In genomic region chr20:57291003-57291402, GRCh38 we compare ENCODE assay signal across 28 cellular contexts. TPM values are rescaled to one million over a fixed set of nuclear protein-coding genes. Genes with fewer than 3 reads are reported as not detected.
DNase-seq lines count a peak whose midpoint lies in the region; ATAC-seq, FAIRE-seq and TF ChIP-seq lines count a peak whose summit lies in the region.
"Had no signal": no experiment of that assay in that cellular context is flagged by ENCODE, and none has a peak within 500 bp of the region (broad histone marks: within the 10 kb centered on the region; RNA-seq: fewer than 3 reads in every experiment).

No MANE protein-coding gene starts in this region.

- H3K9ac ChIP-seq in HepG2 (ENCODE audit: insufficient read depth, low read depth, low read length) = no peak overlapping the region

- peaks cover 4% of the 10 kb centered on the region for H3K4me1 ChIP-seq in HepG2 (ENCODE audit: insufficient read depth, low read length)
- H3K4me1 ChIP-seq in right lobe of liver = no peaks in the 10 kb centered on the region
- no peaks in the 10 kb centered on the region for H3K4me1 ChIP-seq in PC-9 (replicated peaks; ENCODE audit: insufficient read depth)
- no peaks in the 10 kb centered on the region for H3K4me1 ChIP-seq in foreskin keratinocyte
- no peaks in the 10 kb centered on the region for H3K4me1 ChIP-seq in naive thymus-derived CD4-positive, alpha-beta T cell (ENCODE audit: control insufficient read depth in 2 of 2, insufficient read depth in 2 of 2, low read length in 2 of 2)
- H3K4me1 ChIP-seq: gastrocnemius medialis had no signal

- H4K20me1 ChIP-seq in HepG2 (ENCODE audit: insufficient read depth, low read length) (no peaks in the 10 kb centered on the region), PC-9 (ENCODE audit: insufficient read depth) (no peaks in the 10 kb centered on the region)

- DNase-seq in HepG2 (ENCODE audit: low spot score) = no peak
- no peak for DNase-seq in right lobe of liver
- no peak for DNase-seq in PC-9
- DNase-seq in foreskin keratinocyte = no peak
- DNase-seq in NCI-H2107 (lab: John Stamatoyannopoulos, UW) = no peak
- no peak for DNase-seq in stimulated activated effector memory CD8-positive, alpha-beta T cell treated with anti-CD3 and anti-CD28 coated beads, Interleukin-12 subunit alpha, Interleukin-12 subunit beta, amount 100 ng/mL, for 72 hours (ENCODE audit: low spot score in 2 of 2)
- DNase-seq in NOMO-1 treated with dmso at 0.1 percent for 144 hours (lab: John Stamatoyannopoulos, UW; ENCODE audit: unreplicated experiment) = no peak
- DNase-seq in naive thymus-derived CD4-positive, alpha-beta T cell = no peak
- DNase-seq: ACHN; activated CD4-positive, alpha-beta T cell treated with anti-CD3 and anti-CD28 coated beads for 4 hours; C1 segment of cervical spinal cord; gastrocnemius medialis; GF-D8; left ventricle myocardium inferior; MV-4-11; NCI-H1930; OCI-M1; retina; stimulated activated CD4-positive, alpha-beta T cell treated with anti-CD3 and anti-CD28 coated beads, Interleukin-12 subunit alpha, Interleukin-12 subunit beta, amount 100 ng/mL, for 4 hours; stimulated activated CD8-positive, alpha-beta memory T cell treated with anti-CD3 and anti-CD28 coated beads, Interleukin-4, amount 100 ng/mL, for 48 hours had no signal

- no peak overlapping the region for H3K4me3 Mint-ChIP-seq in stimulated activated effector memory CD8-positive, alpha-beta T cell treated with anti-CD3 and anti-CD28 coated beads, Interleukin-12 subunit alpha, Interleukin-12 subunit beta, amount 100 ng/mL, for 72 hours
- no peak overlapping the region for H3K4me3 Mint-ChIP-seq in naive thymus-derived CD4-positive, alpha-beta T cell

- H3K4me3 ChIP-seq in HepG2 (replicated peaks in 1 of 3; ENCODE audit: insufficient read depth in 1 of 3, low read depth in 2 of 3, low read length in 3 of 3) (no peak overlapping the region), right lobe of liver (no peak overlapping the region), PC-9 (no peak overlapping the region)
- no peak overlapping the region for H3K4me3 ChIP-seq in naive thymus-derived CD4-positive, alpha-beta T cell (ENCODE audit: low read length)
- H3K4me3 ChIP-seq: gastrocnemius medialis, left ventricle myocardium inferior, SJSA1, vagina had no signal

- CTCF ChIA-PET in HepG2 (lab: Yijun Ruan, JAX; ENCODE audit: low intra/inter-chr PET ratio, low total read pairs) (interaction anchor here (1.2 kb wide), 1 partner anchor 55 kb away, joined by 3 read pairs; no protein-coding TSS in a partner anchor), PC-9 (lab: Charles Lee) (no interaction called here)
- CTCF ChIA-PET in naive thymus-derived CD4-positive, alpha-beta T cell (lab: Charles Lee) = no interaction called here

- no peak for TF ChIP-seq RAD21 in HepG2 (CRISPR knock-in tag; IDR thresholded peaks at IDR 0.05)

- H2AFZ ChIP-seq in HepG2 (ENCODE audit: low read length) (no peak overlapping the region), PC-9 (no peak overlapping the region)

- no peak for TF ChIP-seq EP300 in HepG2 (IDR thresholded peaks at IDR 0.05; ENCODE audit: low read depth in 2 of 2, low read length in 2 of 2)
- TF ChIP-seq EP300 in HepG2 (CRISPR knock-in tag; IDR thresholded peaks at IDR 0.05; ENCODE audit: borderline replicate concordance) = no peak

- no peaks in the 10 kb centered on the region for H3F3A ChIP-seq in PC-9 (ENCODE audit: insufficient read depth, low read depth)

- ATAC-seq in HepG2 (peak; percentile 77), right lobe of liver (no peak), foreskin keratinocyte (peak; percentile 64)
- ATAC-seq in stimulated activated effector memory CD8-positive, alpha-beta T cell treated with anti-CD3 and anti-CD28 coated beads, Interleukin-12 subunit alpha, Interleukin-12 subunit beta, amount 100 ng/mL, for 72 hours = no peak
- ATAC-seq in naive thymus-derived CD4-positive, alpha-beta T cell = no peak
- ATAC-seq: gastrocnemius medialis had no signal

- H3K27ac ChIP-seq in HepG2 (ENCODE audit: extremely low read length, insufficient read depth, low read length) = no peak overlapping the region
- H3K27ac ChIP-seq in right lobe of liver = no peak overlapping the region
- H3K27ac ChIP-seq in PC-9 = no peak overlapping the region
- H3K27ac ChIP-seq in foreskin keratinocyte = no peak overlapping the region
- H3K27ac ChIP-seq in naive thymus-derived CD4-positive, alpha-beta T cell (ENCODE audit: low read depth, low read length) = no peak overlapping the region
- H3K27ac ChIP-seq: epithelial cell of prostate, gastrocnemius medialis, left ventricle myocardium inferior, SJSA1, vagina had no signal

- TF ChIP-seq POLR2A in HepG2 (IDR thresholded peaks at IDR 0.05; ENCODE audit: insufficient read depth in 1 of 2, low read depth in 2 of 2, low read length in 2 of 2) (no peak), right lobe of liver (IDR thresholded peaks at IDR 0.05) (no peak)

- no peaks in the 10 kb centered on the region for H3K9me3 Mint-ChIP-seq in stimulated activated effector memory CD8-positive, alpha-beta T cell treated with anti-CD3 and anti-CD28 coated beads, Interleukin-12 subunit alpha, Interleukin-12 subunit beta, amount 100 ng/mL, for 72 hours
- H3K9me3 Mint-ChIP-seq in naive thymus-derived CD4-positive, alpha-beta T cell = peaks cover 0 to 2% (median 0%) of the 10 kb centered on the region in 11 donors

- in situ Hi-C loops in HepG2 (cut with HindIII; ENCODE audit: extremely low pct_ligation_motif_present, low pct_unique_long_range_greater_than_20kb) = no loop called here

- H3K36me3 ChIP-seq in HepG2 (replicated peaks in 1 of 2; ENCODE audit: control insufficient read depth in 1 of 2, insufficient read depth in 2 of 2, low read length in 2 of 2) (no peaks in the 10 kb centered on the region), right lobe of liver (no peaks in the 10 kb centered on the region), PC-9 (ENCODE audit: low read depth) (no peaks in the 10 kb centered on the region)
- no peaks in the 10 kb centered on the region for H3K36me3 ChIP-seq in naive thymus-derived CD4-positive, alpha-beta T cell (ENCODE audit: control insufficient read depth in 2 of 3, insufficient read depth in 3 of 3, low read length in 3 of 3)
- H3K36me3 ChIP-seq: gastrocnemius medialis, left ventricle myocardium inferior, SJSA1, vagina had no signal

- no peaks in the 10 kb centered on the region for H3K79me2 ChIP-seq in HepG2 (ENCODE audit: insufficient read depth, low read length)
- no peaks in the 10 kb centered on the region for H3K79me2 ChIP-seq in PC-9 (ENCODE audit: low read depth)

- intact Hi-C loops in HepG2 (cut with micrococcal nuclease; ENCODE audit: unreplicated experiment) (no loop called here), right lobe of liver (cut with DNase I) (no loop called here), PC-9 (cut with micrococcal nuclease; ENCODE audit: unreplicated experiment) (no loop called here)
- intact Hi-C loops in naive thymus-derived CD4-positive, alpha-beta T cell (cut with micrococcal nuclease) = no loop called here

- POLR2A ChIA-PET in HepG2 (lab: Yijun Ruan, JAX) (no interaction called here), PC-9 (lab: Charles Lee; ENCODE audit: unreplicated experiment) (no interaction called here)
- POLR2A ChIA-PET in naive thymus-derived CD4-positive, alpha-beta T cell (lab: Charles Lee) = no interaction called here

- H3K4me2 ChIP-seq in HepG2 (ENCODE audit: low read depth, low read length) = no peak overlapping the region
- H3K4me2 ChIP-seq in PC-9 = no peak overlapping the region

- no peak overlapping the region for H3K27ac Mint-ChIP-seq in stimulated activated effector memory CD8-positive, alpha-beta T cell treated with anti-CD3 and anti-CD28 coated beads, Interleukin-12 subunit alpha, Interleukin-12 subunit beta, amount 100 ng/mL, for 72 hours
- H3K27ac Mint-ChIP-seq in naive thymus-derived CD4-positive, alpha-beta T cell = no peak overlapping the region

- H3K4me1 Mint-ChIP-seq in stimulated activated effector memory CD8-positive, alpha-beta T cell treated with anti-CD3 and anti-CD28 coated beads, Interleukin-12 subunit alpha, Interleukin-12 subunit beta, amount 100 ng/mL, for 72 hours = no peaks in the 10 kb centered on the region
- H3K4me1 Mint-ChIP-seq in naive thymus-derived CD4-positive, alpha-beta T cell = peaks cover 0 to 3% (median 0%) of the 10 kb centered on the region in 7 donors

- H3K27me3 ChIP-seq in HepG2 (ENCODE audit: control insufficient read depth in 1 of 2, insufficient read depth in 2 of 2, low read length in 2 of 2) = peaks cover 19 to 82% of the 10 kb centered on the region in 2 experiments
- no peaks in the 10 kb centered on the region for H3K27me3 ChIP-seq in right lobe of liver
- H3K27me3 ChIP-seq in PC-9 (ENCODE audit: insufficient read depth, low read depth) = peaks cover 71% of the 10 kb centered on the region
- H3K27me3 ChIP-seq in foreskin keratinocyte = peaks cover 97% of the 10 kb centered on the region
- no peaks in the 10 kb centered on the region for H3K27me3 ChIP-seq in naive thymus-derived CD4-positive, alpha-beta T cell (ENCODE audit: control insufficient read depth in 2 of 2, insufficient read depth in 2 of 2, low read length in 2 of 2)
- H3K27me3 ChIP-seq: vagina had no signal

- H3K9me2 ChIP-seq in PC-9 (ENCODE audit: insufficient read depth) = no peaks in the 10 kb centered on the region

- peaks cover 32 to 86% (median 62%) of the 10 kb centered on the region in 5 donors for H3K27me3 Mint-ChIP-seq in naive thymus-derived CD4-positive, alpha-beta T cell

- no peak for FAIRE-seq in HepG2 (lab: Jason Lieb, UNC)
- FAIRE-seq: GM12892 had no signal

- BruUV-seq in HepG2 (replicated peaks; lab: Mats Ljungman, UMichigan) (no TSS peak), PC-9 (replicated peaks; lab: Mats Ljungman, UMichigan) (no TSS peak)

- no peaks in the 10 kb centered on the region for H3K9me3 ChIP-seq in HepG2 (ENCODE audit: low read length)
- H3K9me3 ChIP-seq in right lobe of liver = no peaks in the 10 kb centered on the region
- no peaks in the 10 kb centered on the region for H3K9me3 ChIP-seq in PC-9 (ENCODE audit: insufficient read depth, low read depth)
- no peaks in the 10 kb centered on the region for H3K9me3 ChIP-seq in naive thymus-derived CD4-positive, alpha-beta T cell (ENCODE audit: control insufficient read depth in 2 of 3, low read length in 3 of 3)
- H3K9me3 ChIP-seq: gastrocnemius medialis, left ventricle myocardium inferior, SJSA1, vagina had no signal

- TF ChIP-seq CTCF in HepG2 (CRISPR knock-in tag; IDR thresholded peaks at IDR 0.05) (peak; percentile 52), right lobe of liver (IDR thresholded peaks at IDR 0.05) (no peak), PC-9 (conservative IDR thresholded peaks at IDR 0.05) (peak; percentile 41; the same call in 1 of the 2 replicates), foreskin keratinocyte (conservative IDR thresholded peaks at IDR 0.05) (peak; percentile 52)

- H3K36me3 Mint-ChIP-seq in stimulated activated effector memory CD8-positive, alpha-beta T cell treated with anti-CD3 and anti-CD28 coated beads, Interleukin-12 subunit alpha, Interleukin-12 subunit beta, amount 100 ng/mL, for 72 hours = no peaks in the 10 kb centered on the region
- H3K36me3 Mint-ChIP-seq in naive thymus-derived CD4-positive, alpha-beta T cell = no peaks in the 10 kb centered on the region

- WGBS in HepG2 (ENCODE audit: low lambda C conversion rate) = 2% methylated on average over 10 of the region's 10 CpGs
- WGBS in right lobe of liver (ENCODE audit: insufficient coverage, low coverage, low lambda C conversion rate, missing lambda C conversion rate) = 47% methylated on average over 10 of the region's 10 CpGs

RNA-seq across cellular contexts. Expression of gene BMP7, which starts 24.6 kb away (rescaled TPM):
- not detected in 2 replicates for total RNA-seq in HepG2 (2016; rRNA removed; fragmentation: Illumina TruSeq; extraction: Trizol)
- total RNA-seq in HepG2 (2016; cell fraction: cytosol; rRNA removed; fragmentation: Illumina TruSeq; extraction: Trizol; ENCODE audit: low read depth) = not detected in 2 replicates
- total RNA-seq in HepG2 (2016; cell fraction: insoluble cytoplasmic fraction; rRNA removed; fragmentation: Illumina TruSeq; extraction: Trizol) = not detected in 2 replicates
- not detected in 2 replicates for total RNA-seq in HepG2 (2016; cell fraction: membrane; rRNA removed; fragmentation: Illumina TruSeq; extraction: Trizol)
- not detected in 2 replicates for total RNA-seq in HepG2 (2016; cell fraction: nucleus; rRNA removed; fragmentation: Illumina TruSeq; extraction: Trizol)
- not detected in 2 replicates for polyA plus RNA-seq in HepG2 (2011; rRNA removed)
- polyA plus RNA-seq in HepG2 (2011; cell fraction: cytosol; rRNA removed) = not detected in 2 replicates
- polyA plus RNA-seq in HepG2 (2011; cell fraction: nucleus; rRNA removed) = not detected in 2 replicates
- polyA plus RNA-seq in HepG2 (2012) = not detected in 2 replicates
- not detected in 2 replicates for polyA plus RNA-seq in HepG2 (2016; cell fraction: cytosol; fragmentation: Illumina TruSeq; extraction: Trizol; ENCODE audit: low read depth)
- polyA plus RNA-seq in HepG2 (2016; cell fraction: insoluble cytoplasmic fraction; fragmentation: Illumina TruSeq; extraction: Trizol; ENCODE audit: low read depth) = not detected in 2 replicates
- not detected in 2 replicates for polyA plus RNA-seq in HepG2 (2016; cell fraction: membrane; fragmentation: Illumina TruSeq; extraction: Trizol; ENCODE audit: low read depth)
- not detected in 2 replicates for polyA plus RNA-seq in HepG2 (2016; cell fraction: nucleus; fragmentation: Illumina TruSeq; extraction: Trizol; ENCODE audit: insufficient read depth, low read depth)
- not detected in 2 replicates for polyA minus RNA-seq in HepG2 (2011; rRNA and poly(A)+ RNA removed; ENCODE audit: low replicate concordance)
- not detected in 2 replicates for polyA minus RNA-seq in HepG2 (2011; cell fraction: cytosol; rRNA and poly(A)+ RNA removed)
- not detected in 2 replicates for polyA minus RNA-seq in HepG2 (2011; cell fraction: nucleus; rRNA and poly(A)+ RNA removed)
- total RNA-seq in right lobe of liver = not detected
- 0.13 and 0.60 TPM in 2 replicates for total RNA-seq in PC-9 (2021)
- not detected in 2 replicates for total RNA-seq in foreskin keratinocyte
- not detected in 2 replicates for polyA plus RNA-seq in foreskin keratinocyte
- not detected for total RNA-seq in naive thymus-derived CD4-positive, alpha-beta T cell
- polyA plus RNA-seq in naive thymus-derived CD4-positive, alpha-beta T cell = not detected
- total RNA-seq: dermis microvascular lymphatic vessel endothelial cell, mononuclear cell, SJSA1 had no signal

RNA-seq across cellular contexts. Expression of gene SPO11, which starts 38.6 kb away (rescaled TPM):
- total RNA-seq in HepG2 (2016; rRNA removed; fragmentation: Illumina TruSeq; extraction: Trizol) = not detected in 2 replicates
- not detected in 2 replicates for total RNA-seq in HepG2 (2016; cell fraction: cytosol; rRNA removed; fragmentation: Illumina TruSeq; extraction: Trizol; ENCODE audit: low read depth)
- total RNA-seq in HepG2 (2016; cell fraction: insoluble cytoplasmic fraction; rRNA removed; fragmentation: Illumina TruSeq; extraction: Trizol) = not detected in 2 replicates
- total RNA-seq in HepG2 (2016; cell fraction: membrane; rRNA removed; fragmentation: Illumina TruSeq; extraction: Trizol) = not detected in 2 replicates
- total RNA-seq in HepG2 (2016; cell fraction: nucleus; rRNA removed; fragmentation: Illumina TruSeq; extraction: Trizol) = not detected in 2 replicates
- not detected in 2 replicates for polyA plus RNA-seq in HepG2 (2011; rRNA removed)
- polyA plus RNA-seq in HepG2 (2011; cell fraction: cytosol; rRNA removed) = not detected in 2 replicates
- polyA plus RNA-seq in HepG2 (2011; cell fraction: nucleus; rRNA removed) = not detected in 2 replicates
- not detected in 2 replicates for polyA plus RNA-seq in HepG2 (2012)
- polyA plus RNA-seq in HepG2 (2016; cell fraction: cytosol; fragmentation: Illumina TruSeq; extraction: Trizol; ENCODE audit: low read depth) = not detected in 2 replicates
- polyA plus RNA-seq in HepG2 (2016; cell fraction: insoluble cytoplasmic fraction; fragmentation: Illumina TruSeq; extraction: Trizol; ENCODE audit: low read depth) = not detected in 2 replicates
- not detected in 2 replicates for polyA plus RNA-seq in HepG2 (2016; cell fraction: membrane; fragmentation: Illumina TruSeq; extraction: Trizol; ENCODE audit: low read depth)
- polyA plus RNA-seq in HepG2 (2016; cell fraction: nucleus; fragmentation: Illumina TruSeq; extraction: Trizol; ENCODE audit: insufficient read depth, low read depth) = not detected in 2 replicates
- not detected in 2 replicates for polyA minus RNA-seq in HepG2 (2011; rRNA and poly(A)+ RNA removed; ENCODE audit: low replicate concordance)
- polyA minus RNA-seq in HepG2 (2011; cell fraction: cytosol; rRNA and poly(A)+ RNA removed) = not detected in 2 replicates
- not detected in 2 replicates for polyA minus RNA-seq in HepG2 (2011; cell fraction: nucleus; rRNA and poly(A)+ RNA removed)
- total RNA-seq in right lobe of liver = not detected
- total RNA-seq in PC-9 (2021) = not detected in 2 replicates
- total RNA-seq in foreskin keratinocyte = not detected in 2 replicates
- not detected in 2 replicates for polyA plus RNA-seq in foreskin keratinocyte
- total RNA-seq in naive thymus-derived CD4-positive, alpha-beta T cell = not detected
- not detected for polyA plus RNA-seq in naive thymus-derived CD4-positive, alpha-beta T cell
- total RNA-seq: dermis microvascular lymphatic vessel endothelial cell, gastrocnemius medialis, left ventricle myocardium inferior, mononuclear cell, NCI-H460, SJSA1, subcutaneous adipose tissue, vagina had no signal

Comparison
In these comparisons a context has a peak if more than half of its experiments do, and no peak if none do; other contexts are left out.
1. ATAC-seq: peak in HepG2 (single experiment) and foreskin keratinocyte (single experiment); none in right lobe of liver (0 of 4), stimulated activated effector memory CD8-positive, alpha-beta T cell treated with anti-CD3 and anti-CD28 coated beads, Interleukin-12 subunit alpha, Interleukin-12 subunit beta, amount 100 ng/mL, for 72 hours (single experiment) and naive thymus-derived CD4-positive, alpha-beta T cell (single experiment).
2. CTCF ChIP-seq: peak in HepG2 (single experiment), PC-9 (single experiment) and foreskin keratinocyte (single experiment); none in right lobe of liver (0 of 4).